ENCODE assay signal across 1 cellular context in the genomic region with DNA sequence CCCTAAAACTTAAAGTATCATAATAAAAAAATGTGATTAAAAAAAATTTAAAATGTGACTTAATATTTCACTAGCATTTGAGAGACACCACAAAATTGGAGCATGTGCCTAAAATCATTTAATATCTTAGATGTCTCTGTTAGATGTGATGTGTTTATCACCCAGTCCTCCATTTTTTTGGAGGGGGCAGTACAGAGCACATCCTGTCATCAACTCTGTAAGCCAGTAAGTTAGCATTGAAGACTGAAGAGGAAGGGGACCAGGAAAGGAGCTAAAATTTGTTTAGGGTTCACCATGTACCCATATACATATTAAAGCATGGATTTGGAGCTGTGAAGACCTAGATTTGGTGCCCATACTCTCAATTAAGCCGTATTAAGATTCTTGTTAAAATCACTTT.
TF ChIP-seq lines count a peak whose summit lies in the region.

No MANE protein-coding gene starts in this region.

TF ChIP-seq in K562, 482 proteins besides CTCF, POLR2A, EP300 and RAD21:
- TF ChIP-seq FOXA3 (CRISPR knock-in tag; conservative IDR thresholded peaks at IDR 0.05 in 1 of 2, IDR thresholded peaks at IDR 0.05 in 1 of 2) (no peak), ZBTB2 (IDR thresholded peaks at IDR 0.05) (no peak), EP400 (IDR thresholded peaks at IDR 0.05) (no peak), XRCC5 (IDR thresholded peaks at IDR 0.05; ENCODE audit: low read depth, low read length) (no peak), PCBP2 (IDR thresholded peaks at IDR 0.05; ENCODE audit: low read depth, low read length, poor library complexity, severe bottlenecking) (no peak), ID3 (CRISPR knock-in tag; IDR thresholded peaks at IDR 0.05) (no peak), ID3 (tag; IDR thresholded peaks at IDR 0.05) (no peak), KHSRP (IDR thresholded peaks at IDR 0.05) (no peak), HNRNPH1 (optimal IDR thresholded peaks at IDR 0.05; ENCODE audit: low read depth, low read length) (no peak), POLR3G (IDR thresholded peaks at IDR 0.05; ENCODE audit: extremely low read depth, insufficient read length, insufficient replicate concordance) (no peak), CBX2 (IDR thresholded peaks at IDR 0.05; ENCODE audit: insufficient read depth, low read length, poor library complexity, severe bottlenecking) (no peak), NR2C2 (CRISPR knock-in tag; IDR thresholded peaks at IDR 0.05) (no peak), NR2C2 (tag; IDR thresholded peaks at IDR 0.05) (no peak), NFE2L1 (tag; IDR thresholded peaks at IDR 0.05; ENCODE audit: borderline replicate concordance, low read depth) (no peak), RBM34 (IDR thresholded peaks at IDR 0.05; ENCODE audit: borderline replicate concordance, insufficient read depth, low read length) (no peak), YY1 (IDR thresholded peaks at IDR 0.05; ENCODE audit: borderline replicate concordance in 1 of 3, control insufficient read depth in 1 of 3, extremely low read depth in 1 of 3, insufficient read depth in 3 of 3, insufficient read length in 1 of 3, insufficient replicate concordance in 2 of 3, low read depth in 1 of 3, low read length in 2 of 3) (no peak), ZNF589 (CRISPR knock-in tag; IDR thresholded peaks at IDR 0.05; ENCODE audit: low read depth) (no peak)
- TF ChIP-seq, protein P1, sequence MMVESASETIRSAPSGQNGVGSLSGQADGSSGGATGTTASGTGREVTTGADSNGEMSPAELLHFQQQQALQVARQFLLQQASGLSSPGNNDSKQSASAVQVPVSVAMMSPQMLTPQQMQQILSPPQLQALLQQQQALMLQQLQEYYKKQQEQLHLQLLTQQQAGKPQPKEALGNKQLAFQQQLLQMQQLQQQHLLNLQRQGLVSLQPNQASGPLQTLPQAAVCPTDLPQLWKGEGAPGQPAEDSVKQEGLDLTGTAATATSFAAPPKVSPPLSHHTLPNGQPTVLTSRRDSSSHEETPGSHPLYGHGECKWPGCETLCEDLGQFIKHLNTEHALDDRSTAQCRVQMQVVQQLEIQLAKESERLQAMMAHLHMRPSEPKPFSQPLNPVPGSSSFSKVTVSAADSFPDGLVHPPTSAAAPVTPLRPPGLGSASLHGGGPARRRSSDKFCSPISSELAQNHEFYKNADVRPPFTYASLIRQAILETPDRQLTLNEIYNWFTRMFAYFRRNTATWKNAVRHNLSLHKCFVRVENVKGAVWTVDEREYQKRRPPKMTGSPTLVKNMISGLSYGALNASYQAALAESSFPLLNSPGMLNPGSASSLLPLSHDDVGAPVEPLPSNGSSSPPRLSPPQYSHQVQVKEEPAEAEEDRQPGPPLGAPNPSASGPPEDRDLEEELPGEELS (CRISPR knock-in tag; IDR thresholded peaks at IDR 0.05; ENCODE audit: borderline replicate concordance) = no peak
